Comparison of ENCODE assay signal across 9 cellular contexts in genomic region chr2:28544405-28544914, GRCh38. TPM values are rescaled to one million over a fixed set of nuclear protein-coding genes. Genes with fewer than 3 reads are reported as not detected.
DNase-seq lines count a peak whose midpoint lies in the region; ATAC-seq and TF ChIP-seq lines count a peak whose summit lies in the region.
"Had no signal": no experiment of that assay in that cellular context is flagged by ENCODE, and none has a peak within 500 bp of the region (broad histone marks: within the 10 kb centered on the region; RNA-seq: fewer than 3 reads in every experiment).

No MANE protein-coding gene starts in this region.

- H3K4me1 Mint-ChIP-seq in Calu3 (ENCODE audit: low read depth, unreplicated experiment) (peaks cover 14% of the 10 kb centered on the region), chondrocyte (ENCODE audit: low read depth) (peaks cover 8% of the 10 kb centered on the region)

- no peaks in the 10 kb centered on the region for H3K9me2 ChIP-seq in PC-3 (replicated peaks; ENCODE audit: low read length)
- H3K9me2 ChIP-seq in Karpas-422 (replicated peaks; ENCODE audit: insufficient read depth, low read length): no peaks in the 10 kb centered on the region

- H3K4me2 ChIP-seq in PC-3 (ENCODE audit: low read length) (0 out of 2 replicates have a peak overlapping the region, but pooled peaks have one; percentile 4), Karpas-422 (ENCODE audit: low read depth, low read length, poor library complexity, severe bottlenecking) (no peak overlapping the region)

- H3K27me3 Mint-ChIP-seq in Calu3 (ENCODE audit: unreplicated experiment) (peaks cover 7% of the 10 kb centered on the region), chondrocyte (ENCODE audit: low read depth) (no peaks in the 10 kb centered on the region)

- H3K27ac ChIP-seq in PC-3 (ENCODE audit: low read length) (no peak overlapping the region), Karpas-422 (ENCODE audit: low read length) (no peak overlapping the region)

- ATAC-seq in PC-3: no peak

- TF ChIP-seq CTCF in Calu3 (IDR thresholded peaks at IDR 0.05; ENCODE audit: unreplicated experiment) (no peak), PC-3 (conservative IDR thresholded peaks at IDR 0.05; ENCODE audit: low read depth, low read length) (no peak), chondrocyte (IDR thresholded peaks at IDR 0.05) (no peak)

- H3K79me2 ChIP-seq in PC-3 (ENCODE audit: low read length): no peaks in the 10 kb centered on the region
- no peaks in the 10 kb centered on the region for H3K79me2 ChIP-seq in Karpas-422 (ENCODE audit: low read length)

- H3K27ac Mint-ChIP-seq in Calu3 (ENCODE audit: unreplicated experiment): peak overlapping the region; percentile 55
- H3K27ac Mint-ChIP-seq in chondrocyte (ENCODE audit: unreplicated experiment): no peak overlapping the region

- H3K36me3 Mint-ChIP-seq in Calu3 (ENCODE audit: insufficient read depth, unreplicated experiment) (no peaks in the 10 kb centered on the region), chondrocyte (ENCODE audit: low read depth) (no peaks in the 10 kb centered on the region)

- no peaks in the 10 kb centered on the region for H4K20me1 ChIP-seq in PC-3 (ENCODE audit: low read length)
- no peaks in the 10 kb centered on the region for H4K20me1 ChIP-seq in Karpas-422 (ENCODE audit: insufficient read depth, low read depth, low read length)

- H3K4me3 ChIP-seq in PC-3 (ENCODE audit: low read length) (no peak overlapping the region), Karpas-422 (ENCODE audit: low read length) (no peak overlapping the region)

- H3K36me3 ChIP-seq in PC-3 (ENCODE audit: low read depth, low read length) (no peaks in the 10 kb centered on the region), Karpas-422 (ENCODE audit: insufficient read depth, low read length) (no peaks in the 10 kb centered on the region)

- no peaks in the 10 kb centered on the region for H3F3A ChIP-seq in PC-3 (ENCODE audit: low read length, unreplicated experiment)

- DNase-seq in Calu3: no peak
- no peak for DNase-seq in PC-3
- peak; percentile 72 for DNase-seq in amniotic epithelial cell (ENCODE audit: low read depth)
- peak; percentile 29 for DNase-seq in mucosa of gallbladder (ENCODE audit: low spot score)
- no peak for DNase-seq in foreskin melanocyte
- no peak for DNase-seq in NCI-H2171 (lab: John Stamatoyannopoulos, UW)
- DNase-seq in Karpas-422: no peak
- DNase-seq in chondrocyte (ENCODE audit: low spot score): no peak
- DNase-seq: mesenchymal stem cell had no signal

- POLR2A ChIA-PET in PC-3 (lab: Charles Lee; ENCODE audit: unreplicated experiment): no interaction called here

- H3K9me3 Mint-ChIP-seq in Calu3 (ENCODE audit: low read depth, unreplicated experiment) (no peaks in the 10 kb centered on the region), chondrocyte (ENCODE audit: low read depth) (no peaks in the 10 kb centered on the region)

- H2AFZ ChIP-seq in PC-3 (ENCODE audit: low read length) (0 out of 2 replicates have a peak overlapping the region, but pooled peaks have one; percentile 39), Karpas-422 (ENCODE audit: low read length) (no peak overlapping the region)

- H3K27me3 ChIP-seq in PC-3 (ENCODE audit: low read length): no peaks in the 10 kb centered on the region
- no peaks in the 10 kb centered on the region for H3K27me3 ChIP-seq in Karpas-422 (ENCODE audit: low read length)

- CTCF ChIA-PET in Calu3 (lab: Charles Lee) (interaction anchor here (0.6 to 1.2 kb wide), 2 partner anchors 75 to 269 kb away, joined by 4 to 5 read pairs; no protein-coding TSS in a partner anchor), PC-3 (lab: Charles Lee) (no interaction called here)

- no peaks in the 10 kb centered on the region for H3K9me3 ChIP-seq in PC-3 (ENCODE audit: low read length)
- H3K9me3 ChIP-seq in Karpas-422 (ENCODE audit: low read length): no peaks in the 10 kb centered on the region

- intact Hi-C loops in Calu3 (cut with micrococcal nuclease; ENCODE audit: unreplicated experiment): no loop called here
- intact Hi-C loops in PC-3 (cut with micrococcal nuclease): no loop called here

- BruUV-seq in Calu3 (replicated peaks; lab: Mats Ljungman, UMichigan): no TSS peak
- BruUV-seq in PC-3 (replicated peaks; lab: Mats Ljungman, UMichigan): no TSS peak

- H3K4me1 ChIP-seq in PC-3 (ENCODE audit: insufficient read depth, low read length): peaks cover 11% of the 10 kb centered on the region
- H3K4me1 ChIP-seq in Karpas-422 (ENCODE audit: low read length): peaks cover under 1% of the 10 kb centered on the region

- H3K9ac ChIP-seq in PC-3 (ENCODE audit: low read length) (no peak overlapping the region), Karpas-422 (ENCODE audit: low read length) (no peak overlapping the region)

- H3K4me3 Mint-ChIP-seq in Calu3 (ENCODE audit: low read depth, unreplicated experiment) (peak overlapping the region; percentile 6), chondrocyte (ENCODE audit: unreplicated experiment) (no peak overlapping the region)

RNA-seq across cellular contexts. Expression of gene PLB1, which starts 48.6 kb away (rescaled TPM):
- total RNA-seq in Calu3 (2022) (0.83 and 1.6 TPM in 2 replicates), PC-3 (2014; rRNA removed) (0.40 and 1.3 TPM in 2 replicates), mucosa of gallbladder (7.2 TPM), chondrocyte (4.4 to 8.2 TPM (median 5.8 TPM) in 3 replicates)
- 0.11 TPM in 1 of 2 replicates, not detected in the other for total RNA-seq in Karpas-422 (2014; rRNA removed; shearing (Covaris generic); ENCODE audit: low replicate concordance)

Comparison
In these comparisons a context has a peak if more than half of its experiments do, and no peak if none do; other contexts are left out.
1. DNase-seq: peak in amniotic epithelial cell (single experiment) and mucosa of gallbladder (single experiment); none in Calu3 (single experiment), PC-3 (single experiment), foreskin melanocyte (single experiment), NCI-H2171 (single experiment), Karpas-422 (single experiment) and chondrocyte (single experiment).